ENCODE assay signal across 8 cellular contexts in the genomic region with DNA sequence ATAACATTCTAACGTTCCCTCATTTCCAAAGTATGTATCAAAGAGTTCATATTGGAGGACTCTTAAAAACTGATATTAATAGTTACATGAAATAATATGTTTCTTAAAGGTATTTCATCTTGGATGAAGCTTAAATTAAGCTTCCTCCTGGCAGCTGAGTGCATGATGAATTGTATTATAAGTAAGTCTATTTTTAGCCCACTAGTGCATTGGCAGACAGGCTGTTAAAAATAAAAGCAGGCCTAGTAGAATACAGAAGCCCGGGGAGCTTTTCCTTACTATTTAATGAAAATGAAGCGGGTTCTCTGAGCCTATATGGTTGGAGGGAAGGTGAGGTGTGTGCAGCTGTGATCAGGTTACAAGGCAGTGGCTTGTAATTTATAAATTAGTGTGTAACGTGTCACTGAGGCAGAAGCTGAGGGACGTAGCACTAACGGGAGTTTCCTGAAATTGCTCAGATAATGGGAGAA.
DNase-seq lines count a peak whose midpoint lies in the region; ATAC-seq and TF ChIP-seq lines count a peak whose summit lies in the region.

No MANE protein-coding gene starts in this region.

- no peaks in the 10 kb centered on the region for H3K79me2 ChIP-seq in KMS-11 (ENCODE audit: insufficient read depth, low read depth)

- H2AFZ ChIP-seq in KMS-11 (ENCODE audit: low read depth), result peak overlapping the region; percentile 54

- H4K20me1 ChIP-seq in KMS-11 (ENCODE audit: insufficient read depth), result no peaks in the 10 kb centered on the region

- TF ChIP-seq CTCF in KMS-11 (conservative IDR thresholded peaks at IDR 0.05; ENCODE audit: low read depth, low read length) (no peak), heart left ventricle (IDR thresholded peaks at IDR 0.05) (no peak)

- peak overlapping the region; percentile 2; the same call in 1 of the 2 replicates for H3K4me2 ChIP-seq in KMS-11

- peaks cover 0 to 20% (median 5%) of the 10 kb centered on the region in 12 donors for H3K9me3 ChIP-seq in heart left ventricle
- H3K9me3 ChIP-seq in stomach smooth muscle (ENCODE audit: control insufficient read depth in 2 of 2, low read length in 2 of 2), result peaks cover 0 to 3% of the 10 kb centered on the region in 2 donors

- intact Hi-C loops in heart left ventricle (cut with DNase I), result loop anchor here in 6 of 10 donors (1.0 to 5.0 kb wide), 3 partner anchors 34 to 36 kb away; no protein-coding TSS in a partner anchor

- H3K27ac ChIP-seq in KMS-11 (no peak overlapping the region), heart left ventricle (peak overlapping the region; percentile 71 to 90 (median 84)), stomach smooth muscle (ENCODE audit: low read length) (no peak overlapping the region)

- H3K9ac ChIP-seq in KMS-11 (no peak overlapping the region), stomach smooth muscle (ENCODE audit: low read length in 2 of 2) (peak overlapping the region; percentile 48 to 62)

- peaks cover 22% of the 10 kb centered on the region for H3K4me1 ChIP-seq in KMS-11 (ENCODE audit: low read depth, poor library complexity, severe bottlenecking)
- peaks cover 0 to 19% (median 13%) of the 10 kb centered on the region in 12 donors for H3K4me1 ChIP-seq in heart left ventricle
- H3K4me1 ChIP-seq in stomach smooth muscle (ENCODE audit: control insufficient read depth, insufficient read depth, low read length), result peaks cover 10% of the 10 kb centered on the region

- H3K27me3 ChIP-seq in KMS-11 (ENCODE audit: insufficient read depth, low read depth), result no peaks in the 10 kb centered on the region
- no peaks in the 10 kb centered on the region for H3K27me3 ChIP-seq in heart left ventricle
- H3K27me3 ChIP-seq in stomach smooth muscle (ENCODE audit: control insufficient read depth in 1 of 2, insufficient read depth in 2 of 2, low read length in 2 of 2), result no peaks in the 10 kb centered on the region

- no peak for TF ChIP-seq POLR2A in heart left ventricle (IDR thresholded peaks at IDR 0.05)

- H3K36me3 ChIP-seq in KMS-11 (ENCODE audit: insufficient read depth) (no peaks in the 10 kb centered on the region), heart left ventricle (no peaks in the 10 kb centered on the region), stomach smooth muscle (ENCODE audit: control insufficient read depth in 2 of 2, insufficient read depth in 2 of 2, low read length in 2 of 2) (no peaks in the 10 kb centered on the region)

- H3K4me3 ChIP-seq in KMS-11 (IDR thresholded peaks at IDR 0.05; ENCODE audit: insufficient read depth, low read depth, low read length) (no peak overlapping the region), heart left ventricle (peak overlapping the region in 3 of 12 donors; percentile 0 to 29 (median 12)), stomach smooth muscle (ENCODE audit: low read length in 2 of 2) (peak overlapping the region; percentile 49 to 52)

- 12 to 22% (median 17%) methylated on average over 6 of the region's 6 CpGs for WGBS in heart left ventricle, 4 donors

- ATAC-seq in heart left ventricle, result peak; percentile 72 to 86 (median 82)

- DNase-seq in NCI-H2171 treated with DMSO at 0.1 percent for 48 hours (lab: John Stamatoyannopoulos, UW), result peak; percentile 70
- DNase-seq in NCI-H2171 (lab: John Stamatoyannopoulos, UW), result no peak
- DNase-seq in heart left ventricle, result no peak
- DNase-seq in midbrain (lab: John Stamatoyannopoulos, UW), result no peak
- no peak for DNase-seq in amniotic stem cell (lab: John Stamatoyannopoulos, UW)
- no peak for DNase-seq in NCI-H1930 (lab: John Stamatoyannopoulos, UW)

Comparison
In these comparisons a context has a peak if more than half of its experiments do, and no peak if none do; other contexts are left out.
1. H3K27ac ChIP-seq: peak in heart left ventricle (12 of 12); none in KMS-11 (single experiment) and stomach smooth muscle (single experiment).